Comparison of ENCODE assay signal across 30 cellular contexts in the genomic region with DNA sequence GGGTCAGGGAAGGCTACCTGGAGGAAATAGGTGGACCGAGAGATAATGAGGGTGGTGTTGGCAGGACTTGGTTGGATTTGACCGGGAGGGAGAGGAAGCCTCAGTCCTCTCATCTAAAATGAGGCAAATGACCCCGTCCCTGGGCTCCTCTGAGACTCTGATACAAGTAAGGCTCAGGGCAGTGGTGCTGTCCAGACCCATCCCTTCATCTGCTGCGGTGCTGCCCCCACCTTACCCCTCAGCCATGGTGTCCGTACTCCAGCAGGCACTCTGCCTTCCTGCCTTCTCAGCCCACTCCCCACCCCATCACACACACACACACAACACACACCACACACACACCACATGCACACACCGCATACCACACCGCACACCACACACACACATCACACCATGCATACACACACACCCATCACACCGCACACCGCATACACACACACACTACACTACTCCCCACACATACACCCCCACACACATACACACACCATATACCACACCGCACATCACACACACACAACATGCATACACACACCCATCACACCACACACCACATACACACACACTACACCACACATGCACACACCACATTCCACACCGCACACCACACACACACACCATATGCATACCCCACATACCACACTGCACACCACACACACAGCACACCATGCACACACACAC. TPM values are rescaled to one million over a fixed set of nuclear protein-coding genes. Genes with fewer than 3 reads are reported as not detected.
DNase-seq lines count a peak whose midpoint lies in the region; ATAC-seq, FAIRE-seq and TF ChIP-seq lines count a peak whose summit lies in the region.
"Had no signal": no experiment of that assay in that cellular context is flagged by ENCODE, and none has a peak within 500 bp of the region (broad histone marks: within the 10 kb centered on the region; RNA-seq: fewer than 3 reads in every experiment).

No MANE protein-coding gene starts in this region.

- no peak overlapping the region for H3K9ac ChIP-seq in K562 (ENCODE audit: insufficient read depth in 1 of 2, low read depth in 2 of 2, low read length in 2 of 2)
- H3K9ac ChIP-seq: KMS-11 had no signal

- no peak overlapping the region for H3K27ac Mint-ChIP-seq in activated CD8-positive, alpha-beta memory T cell treated with anti-CD3 and anti-CD28 coated beads, Interleukin-2, amount 10 ng/mL, durations not matched to agents 7 days and 5 days
- no peak overlapping the region for H3K27ac Mint-ChIP-seq in GM23338
- H3K27ac Mint-ChIP-seq: activated B cell treated with CpG ODN at 0.5 μM for 24 hours; activated naive CD8-positive, alpha-beta T cell; dendritic cell treated with granulocyte-macrophage colony-stimulating factor and Interleukin-4, amounts not matched to agents 40 ng/mL and 50 ng/mL, for 4 days had no signal

- BruUV-seq in K562 (replicated peaks; lab: Mats Ljungman, UMichigan), result no TSS peak

- intact Hi-C loops in K562 (cut with micrococcal nuclease), result no loop called here
- intact Hi-C loops in psoas muscle (cut with DNase I), result loop anchor here in 1 of 2 donors (10.0 kb wide), 1 partner anchor 378 kb away; no protein-coding TSS in a partner anchor

- H2AFZ ChIP-seq in GM23338 (no peak overlapping the region), K562 (ENCODE audit: low read depth, low read length) (no peak overlapping the region)

- TF ChIP-seq POLR2A in K562 (conservative IDR thresholded peaks at IDR 0.05), result no peak

- no peaks in the 10 kb centered on the region for H3K36me3 ChIP-seq in GM23338 (ENCODE audit: insufficient read depth)
- no peaks in the 10 kb centered on the region for H3K36me3 ChIP-seq in K562 (ENCODE audit: control insufficient read depth, insufficient read depth, low read length)
- H3K36me3 ChIP-seq in psoas muscle (ENCODE audit: insufficient read depth in 1 of 2, low read depth in 1 of 2), result no peaks in the 10 kb centered on the region
- H3K36me3 ChIP-seq: breast epithelium, SJSA1 had no signal

- no peak for TF ChIP-seq RAD21 in K562 (CRISPR knock-in tag; conservative IDR thresholded peaks at IDR 0.05 in 1 of 2, IDR thresholded peaks at IDR 0.05 in 1 of 2)

- CTCF ChIA-PET in activated CD8-positive, alpha-beta memory T cell treated with anti-CD3 and anti-CD28 coated beads, Interleukin-2, amount 10 ng/mL, durations not matched to agents 7 days and 5 days (lab: Charles Lee), result interaction anchor here (1.2 to 2.2 kb wide), 2 partner anchors 180 to 314 kb away, joined by 3 to 11 read pairs; no protein-coding TSS in a partner anchor
- CTCF ChIA-PET in K562 (lab: Yijun Ruan, JAX; ENCODE audit: low intra/inter-chr PET ratio), result no interaction called here

- FAIRE-seq in K562 (lab: Jason Lieb, UNC), result no peak

- H3K27me3 ChIP-seq in GM23338 (ENCODE audit: insufficient read depth), result no peaks in the 10 kb centered on the region
- H3K27me3 ChIP-seq in K562 (ENCODE audit: control insufficient read depth in 2 of 2, insufficient read depth in 2 of 2, low read length in 2 of 2), result peaks cover 8 to 30% of the 10 kb centered on the region in 2 experiments
- H3K27me3 ChIP-seq in psoas muscle (ENCODE audit: insufficient read depth in 3 of 3, low read length in 2 of 3), result no peaks in the 10 kb centered on the region
- H3K27me3 ChIP-seq: SJSA1 had no signal

- no peaks in the 10 kb centered on the region for H3K9me2 ChIP-seq in GM23338 (ENCODE audit: insufficient read depth)

- ATAC-seq in activated CD8-positive, alpha-beta memory T cell treated with anti-CD3 and anti-CD28 coated beads, Interleukin-2, amount 10 ng/mL, durations not matched to agents 7 days and 5 days, result peak; percentile 78
- ATAC-seq in GM23338 (peak; percentile 59), K562 (peak; percentile 57), psoas muscle (no peak), GM21447 (IDR thresholded peaks at IDR 0.05; ENCODE audit: unreplicated experiment) (no peak)
- ATAC-seq: PC-3 had no signal

- H3K27ac ChIP-seq in GM23338 (ENCODE audit: low read depth), result no peak overlapping the region
- no peak overlapping the region for H3K27ac ChIP-seq in K562 (ENCODE audit: extremely low read depth, low read depth, low read length)
- H3K27ac ChIP-seq in psoas muscle, result peak overlapping the region; percentile 50
- H3K27ac ChIP-seq: breast epithelium, KMS-11, SJSA1 had no signal

- H3K9me3 Mint-ChIP-seq in activated CD8-positive, alpha-beta memory T cell treated with anti-CD3 and anti-CD28 coated beads, Interleukin-2, amount 10 ng/mL, durations not matched to agents 7 days and 5 days (ENCODE audit: low read depth), result peaks cover 19% of the 10 kb centered on the region
- H3K9me3 Mint-ChIP-seq in GM23338, result peaks cover 7% of the 10 kb centered on the region; the same call in 2 of the 3 replicates
- H3K9me3 Mint-ChIP-seq: activated B cell treated with CpG ODN at 0.5 μM for 24 hours; CD8-positive, alpha-beta memory T cell; dendritic cell treated with granulocyte-macrophage colony-stimulating factor and Interleukin-4, amounts not matched to agents 40 ng/mL and 50 ng/mL, for 4 days; nephron had no signal

- no peak for DNase-seq in activated CD8-positive, alpha-beta memory T cell treated with anti-CD3 and anti-CD28 coated beads, Interleukin-2, amount 10 ng/mL, durations not matched to agents 7 days and 5 days
- no peak for DNase-seq in activated CD8-positive, alpha-beta memory T cell treated with anti-CD3 and anti-CD28 coated beads, Interleukin-2, amount 50 U/mL, for 4 hours
- peak; percentile 43 for DNase-seq in GM23338 (ENCODE audit: low spot score)
- no peak for DNase-seq in K562 (ENCODE audit: extremely low read depth in 1 of 4, low spot score in 3 of 4)
- DNase-seq in psoas muscle, result no peak
- no peak for DNase-seq in ecto neural progenitor cell (ENCODE audit: low spot score)
- DNase-seq in NCI-H146 (lab: John Stamatoyannopoulos, UW), result no peak
- DNase-seq: activated B cell treated with CpG ODN at 0.5 μM for 24 hours; activated CD8-positive, alpha-beta memory T cell treated with anti-CD3 and anti-CD28 coated beads for 24 hours; CD8-positive, alpha-beta memory T cell; DMS79; foreskin melanocyte; kidney glomerular epithelial cell; NCI-H1092; NCI-H2171 treated with DMSO at 0.1 percent for 48 hours; NCI-H69; stimulated activated CD4-positive, alpha-beta T cell treated with anti-CD3 and anti-CD28 coated beads, Interleukin-12 subunit alpha, Interleukin-12 subunit beta, amount 100 ng/mL, for 4 hours; stimulated activated CD8-positive, alpha-beta memory T cell treated with anti-CD3 and anti-CD28 coated beads, Interleukin-4, amount 100 ng/mL, for 48 hours had no signal

- in situ Hi-C loops in K562 (cut with MboI), result no loop called here

- H3K36me3 Mint-ChIP-seq in activated CD8-positive, alpha-beta memory T cell treated with anti-CD3 and anti-CD28 coated beads, Interleukin-2, amount 10 ng/mL, durations not matched to agents 7 days and 5 days, result no peaks in the 10 kb centered on the region
- H3K36me3 Mint-ChIP-seq in GM23338 (ENCODE audit: low read depth), result no peaks in the 10 kb centered on the region; the same call in 2 of the 3 replicates
- H3K36me3 Mint-ChIP-seq: activated naive CD8-positive, alpha-beta T cell; CD8-positive, alpha-beta memory T cell had no signal

- TF ChIP-seq CTCF in GM23338 (conservative IDR thresholded peaks at IDR 0.05; ENCODE audit: low read depth in 2 of 2) (no peak), K562 (IDR thresholded peaks at IDR 0.05 in 2 of 3, conservative IDR thresholded peaks at IDR 0.05 in 1 of 3; ENCODE audit: insufficient read depth in 2 of 3, low read depth in 1 of 3, low read length in 3 of 3) (no peak), psoas muscle (IDR thresholded peaks at IDR 0.05) (no peak)

- no peak overlapping the region for H3K4me3 ChIP-seq in GM23338
- H3K4me3 ChIP-seq in K562, result no peak overlapping the region
- no peak overlapping the region for H3K4me3 ChIP-seq in psoas muscle
- H3K4me3 ChIP-seq: breast epithelium, SJSA1 had no signal

- H3K4me1 ChIP-seq in GM23338 (ENCODE audit: insufficient read depth), result no peaks in the 10 kb centered on the region
- peaks cover 0 to 4% of the 10 kb centered on the region in 2 experiments; a peak in 1 of 5 replicates for H3K4me1 ChIP-seq in K562 (replicated peaks in 1 of 2; ENCODE audit: control insufficient read depth in 2 of 2, insufficient read depth in 2 of 2, low read length in 2 of 2)
- peaks cover 12% of the 10 kb centered on the region for H3K4me1 ChIP-seq in psoas muscle
- H3K4me1 ChIP-seq: breast epithelium had no signal

- H3K27me3 Mint-ChIP-seq in activated CD8-positive, alpha-beta memory T cell treated with anti-CD3 and anti-CD28 coated beads, Interleukin-2, amount 10 ng/mL, durations not matched to agents 7 days and 5 days, result no peaks in the 10 kb centered on the region
- peaks cover 7% of the 10 kb centered on the region for H3K27me3 Mint-ChIP-seq in GM23338 (ENCODE audit: insufficient read depth, low read depth, poor library complexity)

- 43% methylated on average over 9 of the region's 11 CpGs for WGBS in K562 (ENCODE audit: insufficient coverage, low coverage, missing lambda C conversion rate)
- 71 to 76% (median 72%) methylated on average over 10 to 11 of the region's 11 CpGs for WGBS in psoas muscle, 3 donors

- H3K79me2 ChIP-seq in GM23338 (replicated peaks; ENCODE audit: insufficient read depth) (no peaks in the 10 kb centered on the region), K562 (ENCODE audit: control insufficient read depth, insufficient read depth, low read length) (no peaks in the 10 kb centered on the region)

- H3K9me3 ChIP-seq in K562 (replicated peaks; ENCODE audit: control insufficient read depth, insufficient read depth, low read depth, low read length) (no peaks in the 10 kb centered on the region; the same call in 1 of the 2 replicates), psoas muscle (no peaks in the 10 kb centered on the region)
- H3K9me3 ChIP-seq: breast epithelium, SJSA1 had no signal

- no peak overlapping the region for H3K4me2 ChIP-seq in GM23338
- H3K4me2 ChIP-seq in K562 (ENCODE audit: insufficient read depth, low read length), result no peak overlapping the region
- H3K4me2 ChIP-seq: KMS-11 had no signal

- H3F3A ChIP-seq in GM23338 (replicated peaks; ENCODE audit: low read depth), result peaks cover 10% of the 10 kb centered on the region; the same call in 1 of the 2 replicates

- POLR2A ChIA-PET in K562 (lab: Yijun Ruan, JAX), result interaction anchor here (1.7 kb wide), 1 partner anchor 13 kb away, joined by 5 read pairs; no protein-coding TSS in a partner anchor

- no peaks in the 10 kb centered on the region for H3K4me1 Mint-ChIP-seq in activated CD8-positive, alpha-beta memory T cell treated with anti-CD3 and anti-CD28 coated beads, Interleukin-2, amount 10 ng/mL, durations not matched to agents 7 days and 5 days
- peaks cover 2% of the 10 kb centered on the region; the same call in 2 of the 3 replicates for H3K4me1 Mint-ChIP-seq in GM23338
- H3K4me1 Mint-ChIP-seq: activated B cell treated with CpG ODN at 0.5 μM for 24 hours; CD8-positive, alpha-beta memory T cell had no signal

- H3K4me3 Mint-ChIP-seq in activated CD8-positive, alpha-beta memory T cell treated with anti-CD3 and anti-CD28 coated beads, Interleukin-2, amount 10 ng/mL, durations not matched to agents 7 days and 5 days, result no peak overlapping the region
- no peak overlapping the region for H3K4me3 Mint-ChIP-seq in GM23338
- H3K4me3 Mint-ChIP-seq: activated B cell treated with CpG ODN at 0.5 μM for 24 hours; activated naive CD8-positive, alpha-beta T cell; CD8-positive, alpha-beta memory T cell; dendritic cell treated with granulocyte-macrophage colony-stimulating factor and Interleukin-4, amounts not matched to agents 40 ng/mL and 50 ng/mL, for 4 days; nephron had no signal

- no peak for TF ChIP-seq EP300 in K562 (IDR thresholded peaks at IDR 0.05; ENCODE audit: low read length)

- no peaks in the 10 kb centered on the region for H4K20me1 ChIP-seq in GM23338 (replicated peaks; ENCODE audit: insufficient read depth)
- H4K20me1 ChIP-seq in K562 (replicated peaks; ENCODE audit: control insufficient read depth, insufficient read depth, low read length), result peaks cover 4% of the 10 kb centered on the region; the same call in 1 of the 2 replicates

- H3K9me1 ChIP-seq in K562 (ENCODE audit: control insufficient read depth, insufficient read depth, low read length), result no peaks in the 10 kb centered on the region

RNA-seq across cellular contexts. Expression of a gene that starts 29.4 kb away (rescaled TPM):
- total RNA-seq in activated CD8-positive, alpha-beta memory T cell treated with anti-CD3 and anti-CD28 coated beads, Interleukin-2, amount 10 ng/mL, durations not matched to agents 7 days and 5 days, result not detected
- not detected in 2 replicates for total RNA-seq in GM23338 (2014; rRNA removed; shearing (Covaris generic))
- polyA plus RNA-seq in GM23338 (2016; fragmentation: Nextera tagmentation; extraction: Ambion mirVana) (not detected in 2 replicates), K562 (2011; rRNA removed) (not detected in 2 replicates), K562 (2014; fragmentation: Illumina TruSeq; extraction: Trizol) (0.03 TPM in 1 of 2 replicates, not detected in the other), K562 (2014; fragmentation: Nextera tagmentation; extraction: Ambion mirVana) (not detected), K562 (2014; rRNA removed) (not detected in 2 replicates), psoas muscle (under 1 TPM; 0.16 to 0.56 (median 0.42) TPM)
- not detected in 2 replicates for total RNA-seq in K562 (2011; cell fraction: chromatin; rRNA removed; ENCODE audit: low replicate concordance)
- total RNA-seq in K562 (2011; cell fraction: nucleolus; rRNA removed), result not detected in 2 replicates
- total RNA-seq in K562 (2011; cell fraction: nucleoplasm; rRNA removed), result not detected in 2 replicates
- total RNA-seq in K562 (2014; rRNA removed) (not detected in 2 replicates), K562 (2014; rRNA removed; fragmentation: Illumina TruSeq; extraction: Trizol) (not detected in 2 replicates), K562 (2015; rRNA removed; fragmentation: Illumina TruSeq; extraction: Trizol) (not detected in 2 replicates), K562 (2021) (not detected in 2 replicates), psoas muscle (1 to 10 TPM in 1 of 4 donors, under 1 TPM in 3; 0.15 to 5.5 (median 0.47) TPM)
- not detected in 2 replicates for polyA plus RNA-seq in K562 (2011; cell fraction: cytosol; rRNA removed)
- polyA plus RNA-seq in K562 (2011; cell fraction: nucleus; rRNA removed), result 0.13 TPM in 1 of 2 replicates, not detected in the other
- polyA plus RNA-seq in K562 (2012), result 0.01 and 0.03 TPM in 2 replicates
- polyA minus RNA-seq in K562 (2011; rRNA and poly(A)+ RNA removed), result not detected in 2 replicates
- polyA minus RNA-seq in K562 (2011; cell fraction: cytosol; rRNA and poly(A)+ RNA removed), result not detected in 2 replicates
- polyA minus RNA-seq in K562 (2011; cell fraction: nucleus; rRNA and poly(A)+ RNA removed), result under 0.01 TPM in 1 of 2 replicates, not detected in the other
- total RNA-seq: activated B cell treated with CpG ODN at 0.5 μM for 24 hours; breast epithelium; CD8-positive, alpha-beta memory T cell; mesenteric fat pad; PC-3; posterior vena cava; SJSA1; T-helper 2 cell treated with Interferon-gamma antibody and Interleukin-4, amounts not matched to agents 100 ng/mL and 5 ng/mL, for 36 hours had no signal
- polyA plus RNA-seq: AG04450; CD8-positive, alpha-beta memory T cell had no signal

RNA-seq across cellular contexts. Expression of a gene that starts 30.6 kb away (rescaled TPM):
- not detected for total RNA-seq in activated CD8-positive, alpha-beta memory T cell treated with anti-CD3 and anti-CD28 coated beads, Interleukin-2, amount 10 ng/mL, durations not matched to agents 7 days and 5 days
- total RNA-seq in GM23338 (2014; rRNA removed; shearing (Covaris generic)), result not detected in 2 replicates
- not detected in 2 replicates for polyA plus RNA-seq in GM23338 (2016; fragmentation: Nextera tagmentation; extraction: Ambion mirVana)
- total RNA-seq in K562 (2011; cell fraction: chromatin; rRNA removed; ENCODE audit: low replicate concordance), result 0.21 TPM in 1 of 2 replicates, not detected in the other
- total RNA-seq in K562 (2011; cell fraction: nucleolus; rRNA removed), result 0.17 TPM in 1 of 2 replicates, not detected in the other
- not detected in 2 replicates for total RNA-seq in K562 (2011; cell fraction: nucleoplasm; rRNA removed)
- not detected in 2 replicates for total RNA-seq in K562 (2014; rRNA removed)
- 0.07 TPM in 1 of 2 replicates, not detected in the other for total RNA-seq in K562 (2014; rRNA removed; fragmentation: Illumina TruSeq; extraction: Trizol)
- not detected in 2 replicates for total RNA-seq in K562 (2015; rRNA removed; fragmentation: Illumina TruSeq; extraction: Trizol)
- not detected in 2 replicates for total RNA-seq in K562 (2021)
- polyA plus RNA-seq in K562 (2011; rRNA removed), result 0.09 and 0.29 TPM in 2 replicates
- polyA plus RNA-seq in K562 (2011; cell fraction: cytosol; rRNA removed), result 0.31 TPM in 1 of 2 replicates, not detected in the other
- polyA plus RNA-seq in K562 (2011; cell fraction: nucleus; rRNA removed), result 0.04 and 0.28 TPM in 2 replicates
- 0.04 and 0.17 TPM in 2 replicates for polyA plus RNA-seq in K562 (2012)
- polyA plus RNA-seq in K562 (2014; fragmentation: Illumina TruSeq; extraction: Trizol), result 0.12 TPM in 1 of 2 replicates, not detected in the other
- under 1 TPM; 0.03 to 0.06 TPM for polyA plus RNA-seq in K562 (2014; fragmentation: Nextera tagmentation; extraction: Ambion mirVana)
- not detected in 2 replicates for polyA plus RNA-seq in K562 (2014; rRNA removed)
- 0.14 and 0.42 TPM in 2 replicates for polyA minus RNA-seq in K562 (2011; rRNA and poly(A)+ RNA removed)
- not detected in 2 replicates for polyA minus RNA-seq in K562 (2011; cell fraction: cytosol; rRNA and poly(A)+ RNA removed)
- polyA minus RNA-seq in K562 (2011; cell fraction: nucleus; rRNA and poly(A)+ RNA removed), result 0.13 TPM in 1 of 2 replicates, not detected in the other
- total RNA-seq in psoas muscle, result 1 to 10 TPM in 1 of 4 donors, under 1 TPM in 3; 0.17 to 1.2 (median 0.50) TPM
- polyA plus RNA-seq in psoas muscle, result under 1 TPM; 0.25 to 0.36 (median 0.27) TPM
- total RNA-seq: activated B cell treated with CpG ODN at 0.5 μM for 24 hours; PC-3; T-helper 2 cell treated with Interferon-gamma antibody and Interleukin-4, amounts not matched to agents 100 ng/mL and 5 ng/mL, for 36 hours had no signal
- polyA plus RNA-seq: CD8-positive, alpha-beta memory T cell had no signal

RNA-seq across cellular contexts. Expression of a gene that starts 51.1 kb away (rescaled TPM):
- total RNA-seq in activated CD8-positive, alpha-beta memory T cell treated with anti-CD3 and anti-CD28 coated beads, Interleukin-2, amount 10 ng/mL, durations not matched to agents 7 days and 5 days, result not detected
- total RNA-seq in GM23338 (2014; rRNA removed; shearing (Covaris generic)), result not detected in 2 replicates
- polyA plus RNA-seq in GM23338 (2016; fragmentation: Nextera tagmentation; extraction: Ambion mirVana) (not detected in 2 replicates), K562 (2011; rRNA removed) (0.06 TPM in 1 of 2 replicates, not detected in the other), K562 (2014; fragmentation: Illumina TruSeq; extraction: Trizol) (0.09 TPM in 1 of 2 replicates, not detected in the other), K562 (2014; fragmentation: Nextera tagmentation; extraction: Ambion mirVana) (under 1 TPM; 0.04 to 0.13 TPM), K562 (2014; rRNA removed) (not detected in 2 replicates), psoas muscle (under 1 TPM in 2 of 3 donors, not detected in 1; 0.03 to 0.22 TPM)
- 0.16 TPM in 1 of 2 replicates, not detected in the other for total RNA-seq in K562 (2011; cell fraction: chromatin; rRNA removed; ENCODE audit: low replicate concordance)
- not detected in 2 replicates for total RNA-seq in K562 (2011; cell fraction: nucleolus; rRNA removed)
- total RNA-seq in K562 (2011; cell fraction: nucleoplasm; rRNA removed), result not detected in 2 replicates
- total RNA-seq in K562 (2014; rRNA removed) (not detected in 2 replicates), K562 (2014; rRNA removed; fragmentation: Illumina TruSeq; extraction: Trizol) (0.06 TPM in 1 of 2 replicates, not detected in the other), K562 (2015; rRNA removed; fragmentation: Illumina TruSeq; extraction: Trizol) (0.08 TPM in 1 of 2 replicates, not detected in the other), K562 (2021) (0.18 and 0.20 TPM in 2 replicates), psoas muscle (under 1 TPM in 1 of 4 donors, not detected in 3; 0.20 TPM)
- polyA plus RNA-seq in K562 (2011; cell fraction: cytosol; rRNA removed), result 0.06 TPM in 1 of 2 replicates, not detected in the other
- 0.11 TPM in 1 of 2 replicates, not detected in the other for polyA plus RNA-seq in K562 (2011; cell fraction: nucleus; rRNA removed)
- polyA plus RNA-seq in K562 (2012), result 0.05 and 0.12 TPM in 2 replicates
- 0.25 TPM in 1 of 2 replicates, not detected in the other for polyA minus RNA-seq in K562 (2011; rRNA and poly(A)+ RNA removed)
- polyA minus RNA-seq in K562 (2011; cell fraction: cytosol; rRNA and poly(A)+ RNA removed), result not detected in 2 replicates
- polyA minus RNA-seq in K562 (2011; cell fraction: nucleus; rRNA and poly(A)+ RNA removed), result not detected in 2 replicates
- total RNA-seq: activated B cell treated with CpG ODN at 0.5 μM for 24 hours; CD8-positive, alpha-beta memory T cell; posterior vena cava; SJSA1; T-helper 2 cell treated with Interferon-gamma antibody and Interleukin-4, amounts not matched to agents 100 ng/mL and 5 ng/mL, for 36 hours had no signal
- polyA plus RNA-seq: AG04450; CD8-positive, alpha-beta memory T cell had no signal

Comparison
In these comparisons a context has a peak if more than half of its experiments do, and no peak if none do; other contexts are left out.
1. ATAC-seq: peak in activated CD8-positive, alpha-beta memory T cell treated with anti-CD3 and anti-CD28 coated beads, Interleukin-2, amount 10 ng/mL, durations not matched to agents 7 days and 5 days (single experiment), GM23338 (single experiment) and K562 (single experiment); none in psoas muscle (0 of 4) and GM21447 (single experiment).